ENCODE assay signal across 10 cellular contexts in the genomic region with DNA sequence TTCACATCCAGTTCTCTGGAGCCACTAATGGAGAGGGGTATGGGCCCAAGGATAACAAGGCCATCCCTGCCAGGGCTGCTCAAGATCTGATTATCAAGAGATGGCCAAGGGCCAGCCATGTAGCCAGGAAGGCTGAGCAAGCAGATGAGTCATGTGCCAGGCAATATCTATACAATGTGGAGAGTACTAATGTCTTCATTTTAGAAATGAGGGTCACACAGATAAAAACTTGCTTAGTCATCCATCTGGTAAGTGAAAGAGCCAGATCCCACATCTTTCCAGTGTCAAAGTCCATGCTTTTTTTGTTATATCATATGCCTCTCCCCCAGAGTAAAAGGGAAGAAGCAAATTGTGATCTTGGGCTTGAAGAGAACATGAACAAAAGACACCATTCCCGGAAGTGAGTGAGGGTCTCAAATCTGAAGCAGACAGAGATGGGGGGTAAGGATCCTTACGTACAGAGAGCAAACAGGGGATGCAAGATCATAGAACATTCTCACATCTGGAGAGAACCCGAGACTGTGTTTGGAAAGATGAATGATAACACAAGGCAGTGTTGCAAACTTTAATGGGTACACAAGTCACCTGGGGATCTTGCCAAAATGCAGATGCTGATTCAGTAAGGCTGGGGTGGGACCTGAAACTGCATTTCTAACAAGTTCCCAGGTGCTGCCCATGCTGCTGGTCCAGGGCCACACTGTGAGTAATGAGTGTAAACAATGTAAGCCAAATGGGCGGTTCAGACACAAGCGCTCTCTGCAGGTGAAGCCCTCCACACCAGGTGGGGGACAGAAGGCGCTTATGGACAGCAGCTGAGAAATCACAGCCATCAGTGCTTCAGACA. TPM values are rescaled to one million over a fixed set of nuclear protein-coding genes. Genes with fewer than 3 reads are reported as not detected.
A peak's percentile ranks its signal among the peaks of the same experiment; 100 is the strongest.
DNase-seq lines count a peak whose midpoint lies in the region; ATAC-seq and TF ChIP-seq lines count a peak whose summit lies in the region.
"Had no signal": no experiment of that assay in that cellular context is flagged by ENCODE, and none has a peak within 500 bp of the region (broad histone marks: within the 10 kb centered on the region; RNA-seq: fewer than 3 reads in every experiment).

No MANE protein-coding gene starts in this region.

- H3K4me1 ChIP-seq in HCT116 (ENCODE audit: control insufficient read depth in 1 of 2, insufficient read depth in 2 of 2, low read length in 2 of 2): peaks cover 0 to 19% of the 10 kb centered on the region in 2 experiments; a peak in 2 of 4 replicates
- H3K4me1 ChIP-seq in skeletal muscle satellite cell (ENCODE audit: control insufficient read depth, insufficient read depth, low read length): peaks cover 25% of the 10 kb centered on the region
- no peaks in the 10 kb centered on the region for H3K4me1 ChIP-seq in CD8-positive, alpha-beta memory T cell (ENCODE audit: insufficient read depth, low read length)

- no peaks in the 10 kb centered on the region for H3K36me3 ChIP-seq in HCT116 (ENCODE audit: control insufficient read depth in 1 of 2, insufficient read depth in 2 of 2, low read length in 2 of 2)
- no peaks in the 10 kb centered on the region for H3K36me3 ChIP-seq in skeletal muscle satellite cell (ENCODE audit: insufficient read depth, low read length)
- H3K36me3 ChIP-seq in CD8-positive, alpha-beta memory T cell (ENCODE audit: insufficient read depth, low read length): no peaks in the 10 kb centered on the region

- no peak overlapping the region for H3K4me3 ChIP-seq in HCT116 (replicated peaks in 1 of 2; ENCODE audit: low read depth in 1 of 2, low read length in 2 of 2)
- H3K4me3 ChIP-seq in fibroblast of mammary gland (ENCODE audit: control insufficient read depth, low read depth, low read length): no peak overlapping the region
- peak overlapping the region; percentile 48 for H3K4me3 ChIP-seq in skeletal muscle satellite cell (ENCODE audit: low read length)
- no peak overlapping the region for H3K4me3 ChIP-seq in CD8-positive, alpha-beta memory T cell (ENCODE audit: low read length)

- H4K20me1 ChIP-seq in HCT116 (ENCODE audit: insufficient read depth): no peaks in the 10 kb centered on the region

- peak; percentile 88 for ATAC-seq in HCT116
- no peak for ATAC-seq in GM18520 (IDR thresholded peaks at IDR 0.05; ENCODE audit: unreplicated experiment)

- no peaks in the 10 kb centered on the region for H3K4me1 Mint-ChIP-seq in CD8-positive, alpha-beta memory T cell

- peak; percentile 22 for DNase-seq in HCT116 (ENCODE audit: low read depth, low spot score)
- peak; percentile 96 for DNase-seq in RPMI7951 (ENCODE audit: low read depth)
- peak; percentile 94 for DNase-seq in fibroblast of mammary gland (ENCODE audit: low read depth)
- DNase-seq in CD8-positive, alpha-beta memory T cell: no peak
- DNase-seq in T-helper 2 cell: no peak
- DNase-seq in activated CD4-positive, alpha-beta T cell treated with anti-CD3 and anti-CD28 coated beads for 4 hours: no peak
- DNase-seq: anterior cingulate cortex had no signal

- H3K27me3 ChIP-seq in HCT116 (ENCODE audit: insufficient read depth, low read length) (no peaks in the 10 kb centered on the region), skeletal muscle satellite cell (ENCODE audit: control insufficient read depth, insufficient read depth, low read length) (no peaks in the 10 kb centered on the region)
- H3K27me3 ChIP-seq in CD8-positive, alpha-beta memory T cell (ENCODE audit: insufficient read depth, low read length, poor library complexity, severe bottlenecking): no peaks in the 10 kb centered on the region

- intact Hi-C loops in HCT116 (cut with micrococcal nuclease): no loop called here

- no peak for TF ChIP-seq POLR2A in HCT116 (IDR thresholded peaks at IDR 0.05; ENCODE audit: borderline replicate concordance, extremely low read depth, insufficient read depth, insufficient read length)

- H3K27ac ChIP-seq in HCT116 (ENCODE audit: low read depth, low read length): no peak overlapping the region
- H3K27ac ChIP-seq in CD8-positive, alpha-beta memory T cell (ENCODE audit: low read depth, low read length): no peak overlapping the region

- CTCF ChIA-PET in HCT116 (lab: Charles Lee): no interaction called here
- CTCF ChIA-PET in CD8-positive, alpha-beta memory T cell (lab: Charles Lee): no interaction called here

- H3K79me2 ChIP-seq in HCT116 (ENCODE audit: insufficient read depth, low read length): no peaks in the 10 kb centered on the region

- H3K27ac Mint-ChIP-seq in CD8-positive, alpha-beta memory T cell: no peak overlapping the region

- RAD21 ChIA-PET in HCT116 (lab: Charles Lee; ENCODE audit: low non-redundant PET in 1 of 2, low total read pairs in 2 of 2, uncharacterized antibody in 2 of 2, unreplicated experiment in 2 of 2): no interaction called here

- BruUV-seq in HCT116 (replicated peaks; lab: Mats Ljungman, UMichigan): no TSS peak

- POLR2A ChIA-PET in HCT116 (lab: Charles Lee): no interaction called here
- POLR2A ChIA-PET in CD8-positive, alpha-beta memory T cell (lab: Charles Lee): no interaction called here

- no peaks in the 10 kb centered on the region for H3K9me3 ChIP-seq in HCT116 (ENCODE audit: control insufficient read depth in 1 of 2, insufficient read depth in 1 of 2, low read depth in 1 of 2, low read length in 2 of 2)
- H3K9me3 ChIP-seq in skeletal muscle satellite cell (replicated peaks; ENCODE audit: low read length): no peaks in the 10 kb centered on the region
- H3K9me3 ChIP-seq in CD8-positive, alpha-beta memory T cell (ENCODE audit: low read length): no peaks in the 10 kb centered on the region

- peak overlapping the region; percentile 93 for H2AFZ ChIP-seq in HCT116 (ENCODE audit: low read depth, low read length, poor library complexity, severe bottlenecking)

- H3K9me2 ChIP-seq in HCT116 (ENCODE audit: insufficient read depth): no peaks in the 10 kb centered on the region

- no peak for TF ChIP-seq RAD21 in HCT116 (IDR thresholded peaks at IDR 0.05; ENCODE audit: low read depth)

- H3K4me2 ChIP-seq in HCT116 (ENCODE audit: low read length): peak overlapping the region; percentile 54
- peak overlapping the region; percentile 69 for H3K4me2 ChIP-seq in skeletal muscle satellite cell (ENCODE audit: low read length)

- peaks cover 10 to 26% of the 10 kb centered on the region in 2 donors for H3K27me3 Mint-ChIP-seq in CD8-positive, alpha-beta memory T cell

- H3K9ac ChIP-seq in HCT116 (ENCODE audit: low read length): no peak overlapping the region
- H3K9ac ChIP-seq in skeletal muscle satellite cell (ENCODE audit: low read depth, low read length): peak overlapping the region; percentile 38

- peaks cover 0 to 2% (median 0%) of the 10 kb centered on the region in 5 donors for H3K9me3 Mint-ChIP-seq in CD8-positive, alpha-beta memory T cell

- TF ChIP-seq CTCF in HCT116 (IDR thresholded peaks at IDR 0.05 in 2 of 3, conservative IDR thresholded peaks at IDR 0.05 in 1 of 3; ENCODE audit: borderline replicate concordance in 1 of 3, insufficient read depth in 1 of 3, low read depth in 2 of 3, low read length in 2 of 3): no peak
- TF ChIP-seq CTCF in fibroblast of mammary gland (conservative IDR thresholded peaks at IDR 0.05; ENCODE audit: control insufficient read depth, insufficient read depth, low read depth, low read length): no peak

- peaks cover 0 to 15% (median 0%) of the 10 kb centered on the region in 3 donors for H3K36me3 Mint-ChIP-seq in CD8-positive, alpha-beta memory T cell

- no peak overlapping the region for H3K4me3 Mint-ChIP-seq in CD8-positive, alpha-beta memory T cell

TF ChIP-seq in HCT116, 20 proteins besides CTCF, POLR2A, EP300 and RAD21:
- no peak for TF ChIP-seq ZBTB33 (IDR thresholded peaks at IDR 0.05; ENCODE audit: extremely low read depth, insufficient replicate concordance, low read length)
- no peak for TF ChIP-seq ELF1 (IDR thresholded peaks at IDR 0.05; ENCODE audit: borderline replicate concordance, low read depth)
- peak; percentile 34 for TF ChIP-seq JUND (IDR thresholded peaks at IDR 0.05)
- TF ChIP-seq EZH2 (IDR thresholded peaks at IDR 0.05): no peak
- peak; percentile 31; the same call in 1 of the 2 replicates for TF ChIP-seq CBX3 (IDR thresholded peaks at IDR 0.05; ENCODE audit: low read depth)
- peak; percentile 27; the same call in 1 of the 2 replicates for TF ChIP-seq SP1 (IDR thresholded peaks at IDR 0.05; ENCODE audit: low read depth)
- TF ChIP-seq CEBPB (IDR thresholded peaks at IDR 0.05; ENCODE audit: low read depth): peak; percentile 7; the same call in 1 of the 2 replicates
- TF ChIP-seq FOSL1 (IDR thresholded peaks at IDR 0.05; ENCODE audit: low read depth): peak; percentile 63; the same call in 1 of the 2 replicates
- TF ChIP-seq EGR1 (IDR thresholded peaks at IDR 0.05; ENCODE audit: low read depth): no peak
- TF ChIP-seq ATF3 (IDR thresholded peaks at IDR 0.05): no peak
- no peak for TF ChIP-seq YY1 (IDR thresholded peaks at IDR 0.05; ENCODE audit: extremely low read depth, insufficient replicate concordance, low read depth, low read length)

RNA-seq across cellular contexts. Expression of gene GSTA3, which starts 20.0 kb away (rescaled TPM):
- total RNA-seq in HCT116 (2021; ENCODE audit: unreplicated experiment): not detected
- polyA plus RNA-seq in HCT116 (2012): not detected in 2 replicates
- not detected in 2 replicates for total RNA-seq in RPMI7951 (2014; rRNA removed; shearing (Covaris generic))
- total RNA-seq in skeletal muscle satellite cell (2012; rRNA removed): not detected in 2 replicates
- total RNA-seq in CD8-positive, alpha-beta memory T cell: not detected
- polyA plus RNA-seq in CD8-positive, alpha-beta memory T cell: not detected
- total RNA-seq: mesenteric fat pad had no signal

Comparison
In these comparisons a context has a peak if more than half of its experiments do, and no peak if none do; other contexts are left out.
1. DNase-seq: peak in HCT116 (single experiment), RPMI7951 (single experiment) and fibroblast of mammary gland (single experiment); none in CD8-positive, alpha-beta memory T cell (0 of 5), T-helper 2 cell (0 of 5) and activated CD4-positive, alpha-beta T cell treated with anti-CD3 and anti-CD28 coated beads for 4 hours (0 of 2).